ENCODE assay signal across 13 cellular contexts in genomic region chr7:142152076-142152475, GRCh38. TPM values are rescaled to one million over a fixed set of nuclear protein-coding genes. Genes with fewer than 3 reads are reported as not detected.
DNase-seq lines count a peak whose midpoint lies in the region; ATAC-seq and TF ChIP-seq lines count a peak whose summit lies in the region.
"Had no signal": no experiment of that assay in that cellular context is flagged by ENCODE, and none has a peak within 500 bp of the region (broad histone marks: within the 10 kb centered on the region; RNA-seq: fewer than 3 reads in every experiment).

No MANE protein-coding gene starts in this region.

- no peak overlapping the region for H3K4me3 ChIP-seq in SK-N-SH (ENCODE audit: low read depth in 2 of 2, low read length in 1 of 2)
- H3K4me3 ChIP-seq: A549, gastrocnemius medialis had no signal

- DNase-seq in activated CD8-positive, alpha-beta memory T cell treated with anti-CD3 and anti-CD28 coated beads, Interleukin-2, amount 10 ng/mL, durations not matched to agents 7 days and 5 days: no peak
- DNase-seq in activated CD8-positive, alpha-beta memory T cell treated with anti-CD3 and anti-CD28 coated beads, Interleukin-2, amount 50 U/mL, for 4 hours: no peak
- DNase-seq in NCI-H69 (lab: John Stamatoyannopoulos, UW) (peak; percentile 49), progenitor cell of endocrine pancreas (ENCODE audit: low spot score, unreplicated experiment) (no peak), SK-N-SH (no peak), substantia nigra (lab: John Stamatoyannopoulos, UW) (no peak)
- DNase-seq: central memory CD4-positive, alpha-beta T cell; gastrocnemius medialis; islet precursor cell had no signal

- no peak overlapping the region for H3K27ac ChIP-seq in SK-N-SH (ENCODE audit: low read depth in 2 of 2, low read length in 1 of 2)
- no peak overlapping the region for H3K27ac ChIP-seq in substantia nigra (ENCODE audit: low read depth, low read length, poor library complexity, severe bottlenecking)
- H3K27ac ChIP-seq: A549, gastrocnemius medialis had no signal

- 0% methylated on average over 1 of the region's 1 CpG for WGBS in SK-N-SH (ENCODE audit: low lambda C conversion rate)

- peak; percentile 72 for ATAC-seq in activated CD8-positive, alpha-beta memory T cell treated with anti-CD3 and anti-CD28 coated beads, Interleukin-2, amount 10 ng/mL, durations not matched to agents 7 days and 5 days
- ATAC-seq in HG02759 (IDR thresholded peaks at IDR 0.05; ENCODE audit: unreplicated experiment): peak; percentile 49
- no peak for ATAC-seq in SK-N-SH treated with all-trans-retinoic acid at 6 μM for 48 hours
- ATAC-seq: A549, gastrocnemius medialis had no signal

- H4K20me1 ChIP-seq in SK-N-SH (ENCODE audit: insufficient read depth): no peaks in the 10 kb centered on the region

- no peaks in the 10 kb centered on the region for H3K4me1 ChIP-seq in SK-N-SH (ENCODE audit: control insufficient read depth in 1 of 2, insufficient read depth in 2 of 2, low read depth in 1 of 2, low read length in 1 of 2)
- H3K4me1 ChIP-seq: A549, gastrocnemius medialis had no signal

- CTCF ChIA-PET in activated CD8-positive, alpha-beta memory T cell treated with anti-CD3 and anti-CD28 coated beads, Interleukin-2, amount 10 ng/mL, durations not matched to agents 7 days and 5 days (lab: Charles Lee): no interaction called here
- CTCF ChIA-PET in SK-N-SH (lab: Yijun Ruan, JAX): interaction anchor here (0.9 kb wide), 1 partner anchor 176 kb away, joined by 3 read pairs; no protein-coding TSS in a partner anchor

- no peak for TF ChIP-seq CTCF in progenitor cell of endocrine pancreas (IDR thresholded peaks at IDR 0.05; ENCODE audit: unreplicated experiment)
- no peak for TF ChIP-seq CTCF in SK-N-SH (IDR thresholded peaks at IDR 0.05)

- H3K9ac ChIP-seq in SK-N-SH: no peak overlapping the region

- no peaks in the 10 kb centered on the region for H3F3A ChIP-seq in SK-N-SH (replicated peaks; ENCODE audit: insufficient read depth)

- no peaks in the 10 kb centered on the region for H3K36me3 Mint-ChIP-seq in activated CD8-positive, alpha-beta memory T cell treated with anti-CD3 and anti-CD28 coated beads, Interleukin-2, amount 10 ng/mL, durations not matched to agents 7 days and 5 days
- H3K36me3 Mint-ChIP-seq in progenitor cell of endocrine pancreas (ENCODE audit: insufficient read depth): peaks cover 2% of the 10 kb centered on the region
- H3K36me3 Mint-ChIP-seq: activated naive CD8-positive, alpha-beta T cell had no signal

- H3K27me3 ChIP-seq in SK-N-SH (ENCODE audit: insufficient read depth): peaks cover 15% of the 10 kb centered on the region; the same call in 1 of the 2 replicates
- H3K27me3 ChIP-seq: gastrocnemius medialis had no signal

- H3K36me3 ChIP-seq in SK-N-SH (replicated peaks in 1 of 2; ENCODE audit: control insufficient read depth in 1 of 2, insufficient read depth in 2 of 2, low read length in 1 of 2): no peaks in the 10 kb centered on the region
- H3K36me3 ChIP-seq: gastrocnemius medialis had no signal

- peaks cover 2% of the 10 kb centered on the region for H3K27me3 Mint-ChIP-seq in activated CD8-positive, alpha-beta memory T cell treated with anti-CD3 and anti-CD28 coated beads, Interleukin-2, amount 10 ng/mL, durations not matched to agents 7 days and 5 days
- H3K27me3 Mint-ChIP-seq in progenitor cell of endocrine pancreas: no peaks in the 10 kb centered on the region

- no peak overlapping the region for H3K27ac Mint-ChIP-seq in activated CD8-positive, alpha-beta memory T cell treated with anti-CD3 and anti-CD28 coated beads, Interleukin-2, amount 10 ng/mL, durations not matched to agents 7 days and 5 days
- peak overlapping the region; percentile 82 for H3K27ac Mint-ChIP-seq in progenitor cell of endocrine pancreas
- H3K27ac Mint-ChIP-seq: activated naive CD8-positive, alpha-beta T cell had no signal

- H3K9me3 ChIP-seq in SK-N-SH: no peaks in the 10 kb centered on the region
- H3K9me3 ChIP-seq: gastrocnemius medialis had no signal

- no peak overlapping the region for H3K4me2 ChIP-seq in SK-N-SH
- H3K4me2 ChIP-seq: A549 had no signal

- POLR2A ChIA-PET in SK-N-SH (lab: Yijun Ruan, JAX): no interaction called here

- H3K4me3 Mint-ChIP-seq in activated CD8-positive, alpha-beta memory T cell treated with anti-CD3 and anti-CD28 coated beads, Interleukin-2, amount 10 ng/mL, durations not matched to agents 7 days and 5 days: no peak overlapping the region
- peak overlapping the region; percentile 17 for H3K4me3 Mint-ChIP-seq in progenitor cell of endocrine pancreas (ENCODE audit: low read depth)
- H3K4me3 Mint-ChIP-seq: activated naive CD8-positive, alpha-beta T cell had no signal

- H3K4me1 Mint-ChIP-seq in activated CD8-positive, alpha-beta memory T cell treated with anti-CD3 and anti-CD28 coated beads, Interleukin-2, amount 10 ng/mL, durations not matched to agents 7 days and 5 days: peaks cover 9% of the 10 kb centered on the region
- H3K4me1 Mint-ChIP-seq in progenitor cell of endocrine pancreas (ENCODE audit: low read depth): peaks cover 31% of the 10 kb centered on the region

- no peaks in the 10 kb centered on the region for H3K9me2 ChIP-seq in SK-N-SH

- no peak overlapping the region for H2AFZ ChIP-seq in SK-N-SH (ENCODE audit: low read depth)

- H3K79me2 ChIP-seq in SK-N-SH (ENCODE audit: insufficient read depth): no peaks in the 10 kb centered on the region

- TF ChIP-seq EP300 in SK-N-SH (IDR thresholded peaks at IDR 0.05; ENCODE audit: borderline replicate concordance in 1 of 2, low read depth in 1 of 2, low read length in 1 of 2): no peak

- H3K9me3 Mint-ChIP-seq in activated CD8-positive, alpha-beta memory T cell treated with anti-CD3 and anti-CD28 coated beads, Interleukin-2, amount 10 ng/mL, durations not matched to agents 7 days and 5 days (ENCODE audit: low read depth): no peaks in the 10 kb centered on the region
- peaks cover 10% of the 10 kb centered on the region for H3K9me3 Mint-ChIP-seq in progenitor cell of endocrine pancreas (ENCODE audit: low read depth)

- no peak for TF ChIP-seq RAD21 in SK-N-SH (IDR thresholded peaks at IDR 0.05; ENCODE audit: low read length)

TF ChIP-seq in SK-N-SH treated with all-trans-retinoic acid at 6 μM for 48 hours, 23 proteins besides CTCF, POLR2A, EP300 and RAD21 (continues in another document):
- TF ChIP-seq ZNF565 (CRISPR knock-in tag; conservative IDR thresholded peaks at IDR 0.05; ENCODE audit: low read depth) (no peak), SNAI2 (CRISPR knock-in tag; IDR thresholded peaks at IDR 0.05) (no peak), ESRRG (CRISPR knock-in tag; IDR thresholded peaks at IDR 0.05) (no peak), OSR1 (CRISPR knock-in tag; IDR thresholded peaks at IDR 0.05) (no peak)

TF ChIP-seq in SK-N-SH, 30 proteins besides CTCF, POLR2A, EP300 and RAD21:
- TF ChIP-seq CHD2 (IDR thresholded peaks at IDR 0.05; ENCODE audit: low read length, partially characterized antibody): no peak
- TF ChIP-seq IRF3 (IDR thresholded peaks at IDR 0.05; ENCODE audit: low read depth, low read length): no peak
- TF ChIP-seq NFIC (IDR thresholded peaks at IDR 0.05; ENCODE audit: borderline replicate concordance): no peak
- TF ChIP-seq FOSL2 (IDR thresholded peaks at IDR 0.05; ENCODE audit: borderline replicate concordance, low read depth): no peak
- TF ChIP-seq RXRA (IDR thresholded peaks at IDR 0.05; ENCODE audit: borderline replicate concordance, low read depth): no peak
- no peak for TF ChIP-seq PBX3 (IDR thresholded peaks at IDR 0.05)
- TF ChIP-seq GABPA (IDR thresholded peaks at IDR 0.05; ENCODE audit: low read depth): no peak
- no peak for TF ChIP-seq SIN3A (IDR thresholded peaks at IDR 0.05; ENCODE audit: borderline replicate concordance, low read depth, low read length)

RNA-seq across cellular contexts. Expression of gene MGAM2, which starts 40.6 kb away (rescaled TPM):
- total RNA-seq in activated CD8-positive, alpha-beta memory T cell treated with anti-CD3 and anti-CD28 coated beads, Interleukin-2, amount 10 ng/mL, durations not matched to agents 7 days and 5 days: not detected
- total RNA-seq in progenitor cell of endocrine pancreas: 1.2 and 1.6 TPM in 2 replicates
- 0.02 TPM in 1 of 2 replicates, not detected in the other for polyA plus RNA-seq in SK-N-SH (2012; rRNA removed)
- under 0.01 and 0.03 TPM in 2 replicates for polyA plus RNA-seq in SK-N-SH (2012; cell fraction: cytosol; rRNA removed)
- polyA plus RNA-seq in SK-N-SH (2012; cell fraction: nucleus; rRNA removed): 0.04 TPM in 1 of 2 replicates, not detected in the other
